In the genomic region with DNA sequence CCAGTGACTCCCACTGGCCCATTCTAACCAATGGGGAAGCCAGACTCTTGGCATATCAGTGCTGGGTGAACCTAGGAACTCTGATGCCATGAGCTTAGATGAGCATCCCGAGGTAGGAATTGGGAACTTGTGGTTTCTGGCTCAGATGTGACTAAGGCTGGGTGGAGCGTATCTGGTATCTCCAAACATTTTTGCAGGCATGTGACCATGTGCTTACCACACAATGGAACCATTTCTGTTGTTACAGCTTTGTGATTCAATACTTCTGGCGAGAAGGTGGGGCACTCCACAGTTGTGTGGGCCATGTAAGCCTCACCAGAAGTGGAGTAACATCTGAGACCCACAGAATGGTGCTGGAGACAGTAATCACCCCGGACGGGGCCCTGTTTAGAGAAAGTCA, we compare ENCODE assay signal across 10 cellular contexts. TPM values are rescaled to one million over a fixed set of nuclear protein-coding genes. Genes with fewer than 3 reads are reported as not detected.
A peak's percentile ranks its signal among the peaks of the same experiment; 100 is the strongest.
DNase-seq lines count a peak whose midpoint lies in the region; ATAC-seq, FAIRE-seq and TF ChIP-seq lines count a peak whose summit lies in the region.
"Had no signal": no experiment of that assay in that cellular context is flagged by ENCODE, and none has a peak within 500 bp of the region (broad histone marks: within the 10 kb centered on the region; RNA-seq: fewer than 3 reads in every experiment).

No MANE protein-coding gene starts in this region.

- peaks cover 18 to 47% (median 35%) of the 10 kb centered on the region in 4 donors for H3K4me1 ChIP-seq in stomach

- H3K9me3 Mint-ChIP-seq in stimulated activated effector memory CD8-positive, alpha-beta T cell treated with anti-CD3 and anti-CD28 coated beads, Interleukin-12 subunit alpha, Interleukin-12 subunit beta, amount 100 ng/mL, for 72 hours, result no peaks in the 10 kb centered on the region

- DNase-seq in H54 (ENCODE audit: insufficient read length, low spot score), result peak; percentile 85
- DNase-seq in SIG-M5 treated with dmso at 0.1 percent for 504 hours (lab: John Stamatoyannopoulos, UW; ENCODE audit: unreplicated experiment), result peak; percentile 48
- DNase-seq in fibroblast of mammary gland (ENCODE audit: low read depth), result peak; percentile 99
- peak; percentile 38 for DNase-seq in stomach
- DNase-seq in cerebellum (ENCODE audit: low spot score), result no peak
- no peak for DNase-seq in stimulated activated effector memory CD8-positive, alpha-beta T cell treated with anti-CD3 and anti-CD28 coated beads, Interleukin-12 subunit alpha, Interleukin-12 subunit beta, amount 100 ng/mL, for 72 hours (ENCODE audit: low spot score in 2 of 2)
- no peak for DNase-seq in GM19240 (ENCODE audit: insufficient read length, low spot score)
- DNase-seq: effector CD4-positive, alpha-beta T cell; NCI-H510A treated with DMSO at 0.1 percent for 48 hours had no signal

- TF ChIP-seq CTCF in fibroblast of mammary gland (conservative IDR thresholded peaks at IDR 0.05; ENCODE audit: control insufficient read depth, insufficient read depth, low read depth, low read length), result no peak
- TF ChIP-seq CTCF in stomach (IDR thresholded peaks at IDR 0.05), result no peak

- WGBS in stomach, 5 donors, result 57 to 91% (median 66%) methylated on average over 5 of the region's 5 CpGs

- intact Hi-C loops in stomach (cut with DNase I; ENCODE audit: low total_unique reads), result no loop called here

- H3K36me3 Mint-ChIP-seq in stimulated activated effector memory CD8-positive, alpha-beta T cell treated with anti-CD3 and anti-CD28 coated beads, Interleukin-12 subunit alpha, Interleukin-12 subunit beta, amount 100 ng/mL, for 72 hours, result no peaks in the 10 kb centered on the region

- no peaks in the 10 kb centered on the region for H3K36me3 ChIP-seq in stomach

- peak overlapping the region in 4 of 5 donors; percentile 89 to 97 (median 94) for H3K27ac ChIP-seq in stomach

- no peak for ATAC-seq in stimulated activated effector memory CD8-positive, alpha-beta T cell treated with anti-CD3 and anti-CD28 coated beads, Interleukin-12 subunit alpha, Interleukin-12 subunit beta, amount 100 ng/mL, for 72 hours
- no peak for ATAC-seq in HG02610 (IDR thresholded peaks at IDR 0.05; ENCODE audit: unreplicated experiment)

- H3K4me3 ChIP-seq in fibroblast of mammary gland (ENCODE audit: control insufficient read depth, low read depth, low read length) (no peak overlapping the region), stomach (no peak overlapping the region)

- no peak overlapping the region for H3K27ac Mint-ChIP-seq in stimulated activated effector memory CD8-positive, alpha-beta T cell treated with anti-CD3 and anti-CD28 coated beads, Interleukin-12 subunit alpha, Interleukin-12 subunit beta, amount 100 ng/mL, for 72 hours

- peaks cover 18% of the 10 kb centered on the region for H3K4me1 Mint-ChIP-seq in stimulated activated effector memory CD8-positive, alpha-beta T cell treated with anti-CD3 and anti-CD28 coated beads, Interleukin-12 subunit alpha, Interleukin-12 subunit beta, amount 100 ng/mL, for 72 hours

- peak; percentile 98 for FAIRE-seq in H54 (lab: Jason Lieb, UNC)

- H3K9me3 ChIP-seq in stomach, result no peaks in the 10 kb centered on the region

- TF ChIP-seq EP300 in stomach (IDR thresholded peaks at IDR 0.05), result no peak

- no peak overlapping the region for H3K4me3 Mint-ChIP-seq in stimulated activated effector memory CD8-positive, alpha-beta T cell treated with anti-CD3 and anti-CD28 coated beads, Interleukin-12 subunit alpha, Interleukin-12 subunit beta, amount 100 ng/mL, for 72 hours

- TF ChIP-seq POLR2A in H54 (IDR thresholded peaks at IDR 0.05; ENCODE audit: low read depth, low read length) (no peak), stomach (IDR thresholded peaks at IDR 0.05) (no peak)

- no peaks in the 10 kb centered on the region for H3K27me3 ChIP-seq in stomach

RNA-seq across cellular contexts. Expression of a gene that starts 2.6 kb away (rescaled TPM):
- total RNA-seq in stomach (10 to 100 TPM in 4 of 5 donors, 1 to 10 TPM in 1; 2.3 to 24.6 (median 12.1) TPM), cerebellum (1.3 TPM)
- polyA plus RNA-seq in stomach, result 10 to 100 TPM; 16.7 to 38.2 (median 23.5) TPM

RNA-seq across cellular contexts. Expression of a gene that starts 23.9 kb away (rescaled TPM):
- total RNA-seq in stomach, result 10 to 100 TPM in 3 of 5 donors, 1 to 10 TPM in 2; 8.8 to 21.0 (median 12.7) TPM
- 10 to 100 TPM in 1 of 3 donors, 1 to 10 TPM in 2; 5.7 to 13.6 (median 8.4) TPM for polyA plus RNA-seq in stomach
- 3.6 TPM for total RNA-seq in cerebellum

RNA-seq across cellular contexts. Expression of a gene that starts 47.3 kb away (rescaled TPM):
- total RNA-seq in stomach (10 to 100 TPM in 4 of 5 donors, 1 to 10 TPM in 1; 6.7 to 77.1 (median 25.2) TPM), cerebellum (38.5 TPM)
- polyA plus RNA-seq in stomach, result 10 to 100 TPM in 1 of 3 donors, 1 to 10 TPM in 2; 4.3 to 16.3 (median 7.6) TPM

RNA-seq across cellular contexts. Expression of a gene that starts 49.2 kb away (rescaled TPM):
- total RNA-seq in stomach, result 10 to 100 TPM in 4 of 5 donors, 1 to 10 TPM in 1; 9.1 to 13.6 (median 10.5) TPM
- 1 to 10 TPM; 4.2 to 8.8 (median 7.8) TPM for polyA plus RNA-seq in stomach
- 8.7 TPM for total RNA-seq in cerebellum

RNA-seq across cellular contexts. Expression of a gene that starts 56.3 kb away (rescaled TPM):
- 10 to 100 TPM in 1 of 5 donors, 1 to 10 TPM in 1, not detected in 3; 5.5 to 19.8 TPM for total RNA-seq in stomach
- 10 to 100 TPM in 1 of 3 donors, 1 to 10 TPM in 2; 4.3 to 12.4 (median 6.8) TPM for polyA plus RNA-seq in stomach
- total RNA-seq in cerebellum, result 19.6 TPM

Comparison
In these comparisons a context has a peak if more than half of its experiments do, and no peak if none do; other contexts are left out.
1. DNase-seq: peak in H54 (single experiment), SIG-M5 treated with dmso at 0.1 percent for 504 hours (single experiment), fibroblast of mammary gland (single experiment) and stomach (single experiment); none in cerebellum (single experiment), stimulated activated effector memory CD8-positive, alpha-beta T cell treated with anti-CD3 and anti-CD28 coated beads, Interleukin-12 subunit alpha, Interleukin-12 subunit beta, amount 100 ng/mL, for 72 hours (0 of 2) and GM19240 (single experiment).